9 cellular contexts compared by ENCODE assay signal in the genomic region with DNA sequence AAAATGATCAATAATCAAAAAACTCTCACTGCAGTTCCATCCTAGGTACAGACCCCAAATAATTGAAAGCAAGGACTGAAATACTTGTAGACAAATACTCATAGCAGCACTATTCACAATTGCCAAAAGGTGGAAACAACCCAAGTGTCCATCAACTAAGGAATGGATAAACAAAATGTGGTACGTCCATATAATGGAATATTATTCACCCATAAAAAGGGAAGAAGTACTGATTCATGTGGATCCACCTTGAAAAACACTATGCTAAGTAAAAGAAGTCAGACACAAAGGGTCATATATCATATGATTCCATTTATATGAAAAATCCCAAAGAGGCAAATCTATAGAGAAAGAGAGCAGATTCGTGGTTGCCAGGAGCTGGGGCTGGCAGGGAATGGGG.
"Had no signal": no experiment of that assay in that cellular context is flagged by ENCODE, and none has a peak within 500 bp of the region (broad histone marks: within the 10 kb centered on the region; RNA-seq: fewer than 3 reads in every experiment).

No MANE protein-coding gene starts in this region.

- DNase-seq: GM23248, GOT3, H9, HCEC 1CT, HFFc6 had no signal

- H3K9ac ChIP-seq: GM23248 had no signal

- H3K27ac Mint-ChIP-seq: H9, HFFc6, IgD-negative memory B cell had no signal

- FAIRE-seq: H54, HepG2 had no signal

- H3K36me3 Mint-ChIP-seq: IgD-negative memory B cell had no signal

- H2AFZ ChIP-seq: GM23248 had no signal

- H3K4me3 ChIP-seq: GM23248 had no signal

- H3K27ac ChIP-seq: GM23248, HL-60 had no signal

- H3K4me1 Mint-ChIP-seq: H9, IgD-negative memory B cell had no signal

- ATAC-seq: HepG2 had no signal

- H3K4me3 Mint-ChIP-seq: H9, HFFc6, IgD-negative memory B cell had no signal
